In genomic region chrX:17703201-17703600, GRCh38 we compare ENCODE assay signal across 17 cellular contexts. TPM values are rescaled to one million over a fixed set of nuclear protein-coding genes. Genes with fewer than 3 reads are reported as not detected.
A peak's percentile ranks its signal among the peaks of the same experiment; 100 is the strongest.
DNase-seq lines count a peak whose midpoint lies in the region; ATAC-seq, FAIRE-seq and TF ChIP-seq lines count a peak whose summit lies in the region.
"Had no signal": no experiment of that assay in that cellular context is flagged by ENCODE, and none has a peak within 500 bp of the region (broad histone marks: within the 10 kb centered on the region; RNA-seq: fewer than 3 reads in every experiment).

No MANE protein-coding gene starts in this region.

- H3F3A ChIP-seq in PC-9 (ENCODE audit: insufficient read depth, low read depth) = peaks cover 40% of the 10 kb centered on the region

- H4K20me1 ChIP-seq in PC-9 (ENCODE audit: insufficient read depth) (no peaks in the 10 kb centered on the region), keratinocyte (ENCODE audit: control insufficient read depth, extremely low read depth, insufficient read depth, low read length) (no peaks in the 10 kb centered on the region)
- H4K20me1 ChIP-seq: BLaER1 treated with 17β-estradiol and CSF1 and Interleukin-3, amounts not matched to agents 10 nM and 100 nM had no signal

- no peaks in the 10 kb centered on the region for H3K9me2 ChIP-seq in PC-9 (ENCODE audit: insufficient read depth)

- peak; percentile 55 for DNase-seq in ELR (ENCODE audit: low read depth)
- peak in 1 of 2 experiments; percentile 72 for DNase-seq in PC-9
- peak; percentile 4 for DNase-seq in choroid plexus epithelial cell (ENCODE audit: low read depth)
- peak; percentile 9 for DNase-seq in keratinocyte (ENCODE audit: low read depth, low spot score)
- DNase-seq in GM10248 (ENCODE audit: extremely low spot score) = no peak
- DNase-seq in D341Med (ENCODE audit: low spot score) = no peak
- DNase-seq: CD8-positive, alpha-beta memory T cell; DMS79 treated with DMSO at 0.1 percent for 48 hours; H9; MV-4-11; NCI-H1694 treated with DMSO at 0.1 percent for 48 hours; NCI-H2227 treated with DMSO at 0.1 percent for 48 hours; NCI-H510A treated with DMSO at 0.1 percent for 48 hours had no signal

- no peak overlapping the region for H2AFZ ChIP-seq in PC-9
- no peak overlapping the region for H2AFZ ChIP-seq in keratinocyte (ENCODE audit: control insufficient read depth, low read length)

- CTCF ChIA-PET in PC-9 (lab: Charles Lee) (interaction anchor here (0.6 kb wide), 1 partner anchor 461 kb away, joined by 3 read pairs; no protein-coding TSS in a partner anchor), GM10248 (lab: Yijun Ruan, JAX) (no interaction called here)

- BruUV-seq in PC-9 (replicated peaks; lab: Mats Ljungman, UMichigan) = TSS peak; percentile 91

- H3K9me1 ChIP-seq in keratinocyte (ENCODE audit: control insufficient read depth, extremely low read depth, insufficient read depth, low read length) = no peaks in the 10 kb centered on the region

- ATAC-seq in HG02938 (IDR thresholded peaks at IDR 0.05; ENCODE audit: unreplicated experiment) = no peak
- no peak for ATAC-seq in GM21367 (IDR thresholded peaks at IDR 0.05; ENCODE audit: unreplicated experiment)
- ATAC-seq: K562 had no signal

- FAIRE-seq in keratinocyte (lab: Jason Lieb, UNC) = peak; percentile 46
- FAIRE-seq: K562 had no signal

- H3K27ac ChIP-seq in PC-9 (peak overlapping the region; percentile 81), keratinocyte (ENCODE audit: control insufficient read depth, insufficient read depth, low read length) (peak overlapping the region; percentile 31)
- H3K27ac ChIP-seq: BLaER1 treated with 17β-estradiol and CSF1 and Interleukin-3, amounts not matched to agents 10 nM and 100 nM had no signal

- POLR2A ChIA-PET in PC-9 (lab: Charles Lee; ENCODE audit: unreplicated experiment) = interaction anchor here (0.7 kb wide), 1 partner anchor 99 kb away, joined by 6 read pairs; no protein-coding TSS in a partner anchor
- POLR2A ChIA-PET in GM10248 (lab: Yijun Ruan, JAX) = no interaction called here

- H3K4me3 ChIP-seq in PC-9 = no peak overlapping the region
- H3K4me3 ChIP-seq in choroid plexus epithelial cell (ENCODE audit: low read depth, low read length) = no peak overlapping the region
- no peak overlapping the region for H3K4me3 ChIP-seq in keratinocyte (ENCODE audit: control insufficient read depth in 2 of 3, extremely low read depth in 1 of 3, insufficient read depth in 2 of 3, low read depth in 1 of 3, low read length in 3 of 3)
- H3K4me3 ChIP-seq: BLaER1 treated with 17β-estradiol and CSF1 and Interleukin-3, amounts not matched to agents 10 nM and 100 nM; K562 had no signal

- H3K4me2 ChIP-seq in PC-9 (peak overlapping the region; percentile 55), keratinocyte (ENCODE audit: control insufficient read depth, extremely low read depth, insufficient read depth, low read depth, low read length) (no peak overlapping the region)
- H3K4me2 ChIP-seq: BLaER1 treated with 17β-estradiol and CSF1 and Interleukin-3, amounts not matched to agents 10 nM and 100 nM had no signal

- H3K9ac ChIP-seq in keratinocyte (ENCODE audit: control insufficient read depth, extremely low read depth, insufficient read depth, low read length) = no peak overlapping the region
- H3K9ac ChIP-seq: BLaER1 treated with 17β-estradiol and CSF1 and Interleukin-3, amounts not matched to agents 10 nM and 100 nM had no signal

- H3K36me3 ChIP-seq in PC-9 (ENCODE audit: low read depth) = no peaks in the 10 kb centered on the region
- peaks cover 0 to 3% of the 10 kb centered on the region in 2 experiments for H3K36me3 ChIP-seq in keratinocyte (ENCODE audit: control insufficient read depth in 2 of 2, extremely low read depth in 1 of 2, insufficient read depth in 2 of 2, low read length in 2 of 2)
- H3K36me3 ChIP-seq: BLaER1 treated with 17β-estradiol and CSF1 and Interleukin-3, amounts not matched to agents 10 nM and 100 nM had no signal

- H3K9me3 ChIP-seq in PC-9 (ENCODE audit: insufficient read depth, low read depth) = no peaks in the 10 kb centered on the region
- no peaks in the 10 kb centered on the region for H3K9me3 ChIP-seq in keratinocyte (ENCODE audit: control insufficient read depth, low read depth, low read length)
- H3K9me3 ChIP-seq: BLaER1 treated with 17β-estradiol and CSF1 and Interleukin-3, amounts not matched to agents 10 nM and 100 nM had no signal

- no peaks in the 10 kb centered on the region for H3K27me3 ChIP-seq in PC-9 (ENCODE audit: insufficient read depth, low read depth)
- H3K27me3 ChIP-seq in keratinocyte (ENCODE audit: control insufficient read depth, extremely low read depth, insufficient read depth, low read length) = no peaks in the 10 kb centered on the region

- TF ChIP-seq CTCF in PC-9 (conservative IDR thresholded peaks at IDR 0.05) (no peak), choroid plexus epithelial cell (conservative IDR thresholded peaks at IDR 0.05; ENCODE audit: low read depth, low read length) (no peak), keratinocyte (optimal IDR thresholded peaks at IDR 0.05 in 1 of 3, IDR thresholded peaks at IDR 0.05 in 1 of 3, conservative IDR thresholded peaks at IDR 0.05 in 1 of 3; ENCODE audit: extremely low read depth in 1 of 3, insufficient read depth in 2 of 3, low read length in 3 of 3) (no peak), GM10248 (IDR thresholded peaks at IDR 0.05; ENCODE audit: control extremely low read depth, extremely low read depth, low read depth, missing control alignments) (no peak)

- dilution Hi-C loops in keratinocyte (cut with MboI; ENCODE audit: extremely low pct_ligation_motif_present, low sequenced_read_pairs) = no loop called here

- H3K79me2 ChIP-seq in PC-9 (ENCODE audit: low read depth) = no peaks in the 10 kb centered on the region
- H3K79me2 ChIP-seq in keratinocyte (ENCODE audit: control insufficient read depth, insufficient read depth, low read length) = no peaks in the 10 kb centered on the region

- H3K4me1 ChIP-seq in PC-9 (replicated peaks; ENCODE audit: insufficient read depth) (peaks cover 58% of the 10 kb centered on the region), keratinocyte (ENCODE audit: control insufficient read depth, extremely low read depth, insufficient read depth, low read length) (peaks cover 13% of the 10 kb centered on the region)
- H3K4me1 ChIP-seq: BLaER1 treated with 17β-estradiol and CSF1 and Interleukin-3, amounts not matched to agents 10 nM and 100 nM had no signal

- intact Hi-C loops in PC-9 (cut with micrococcal nuclease; ENCODE audit: unreplicated experiment) = no loop called here

RNA-seq across cellular contexts. Expression of gene SCML1, which starts 34.1 kb away (rescaled TPM):
- 6.6 and 9.3 TPM in 2 replicates for total RNA-seq in PC-9 (2021)
- polyA plus RNA-seq in keratinocyte = 12.2 to 19.9 TPM (median 14.1 TPM) in 3 replicates
- polyA plus RNA-seq in keratinocyte (2011; ENCODE audit: low read depth) = 5.6 TPM
- polyA plus RNA-seq in keratinocyte (2011; cell fraction: cytosol; rRNA removed) = 6.7 and 11.4 TPM in 2 replicates
- 24.4 and 26.8 TPM in 2 replicates for polyA plus RNA-seq in keratinocyte (2011; cell fraction: nucleus; rRNA removed)
- 6.8 and 7.0 TPM in 2 replicates for polyA plus RNA-seq in keratinocyte (2012; ENCODE audit: low replicate concordance)
- polyA minus RNA-seq in keratinocyte = 4.8 to 7.5 TPM (median 7.2 TPM) in 3 replicates
- 4.8 TPM for polyA minus RNA-seq in keratinocyte (2011; cell fraction: cytosol; rRNA and poly(A)+ RNA removed)
- polyA minus RNA-seq in keratinocyte (2011; cell fraction: nucleus; rRNA and poly(A)+ RNA removed) = 5.7 and 8.6 TPM in 2 replicates

Comparison
In these comparisons a context has a peak if more than half of its experiments do, and no peak if none do; other contexts are left out.
1. DNase-seq: peak in ELR (single experiment), choroid plexus epithelial cell (single experiment) and keratinocyte (single experiment); none in GM10248 (single experiment) and D341Med (single experiment).